2 cellular contexts compared by ENCODE assay signal in the genomic region with DNA sequence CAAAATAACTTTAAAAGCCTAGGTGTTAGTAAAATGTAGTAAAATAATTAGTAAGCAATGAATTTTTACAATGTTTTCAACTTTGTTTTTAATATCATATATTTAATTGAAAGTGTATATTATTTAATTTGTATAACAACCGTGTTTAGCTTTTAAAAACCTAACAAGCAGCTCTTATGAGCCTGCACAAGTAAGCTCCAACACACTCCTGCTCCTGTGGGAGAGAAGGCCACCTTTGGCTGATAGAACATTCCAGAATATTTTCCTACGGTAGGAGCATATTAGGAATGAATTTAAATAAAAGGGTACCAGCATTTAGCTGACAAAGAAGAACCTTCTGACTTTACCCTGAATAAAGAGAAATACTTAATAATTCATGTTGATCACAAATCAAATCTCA.
TF ChIP-seq lines count a peak whose summit lies in the region.

No MANE protein-coding gene starts in this region.

TF ChIP-seq in liver, 16 proteins besides CTCF, POLR2A, EP300 and RAD21:
- TF ChIP-seq, protein P1, sequence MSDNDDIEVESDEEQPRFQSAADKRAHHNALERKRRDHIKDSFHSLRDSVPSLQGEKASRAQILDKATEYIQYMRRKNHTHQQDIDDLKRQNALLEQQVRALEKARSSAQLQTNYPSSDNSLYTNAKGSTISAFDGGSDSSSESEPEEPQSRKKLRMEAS (IDR thresholded peaks at IDR 0.05) = peak; percentile 11
- no peak for TF ChIP-seq HNF4G (IDR thresholded peaks at IDR 0.05)
TF ChIP-seq in liver: peak in this region for 1.

TF ChIP-seq in HepG2, 621 proteins besides CTCF, POLR2A, EP300 and RAD21:
- TF ChIP-seq TAF15 (IDR thresholded peaks at IDR 0.05; ENCODE audit: low read depth, low read length, poor library complexity, severe bottlenecking) (no peak), ZBTB7B (CRISPR knock-in tag; IDR thresholded peaks at IDR 0.05) (no peak), ZSCAN31 (CRISPR knock-in tag; IDR thresholded peaks at IDR 0.05; ENCODE audit: low read depth) (no peak), ZNF724P (CRISPR knock-in tag; IDR thresholded peaks at IDR 0.05; ENCODE audit: borderline replicate concordance) (no peak), SETDB1 (CRISPR knock-in tag; IDR thresholded peaks at IDR 0.05; ENCODE audit: borderline replicate concordance) (no peak), DMAP1 (CRISPR knock-in tag; IDR thresholded peaks at IDR 0.05) (no peak), ZSCAN12 (CRISPR knock-in tag; IDR thresholded peaks at IDR 0.05) (no peak)
- TF ChIP-seq, protein P2, sequence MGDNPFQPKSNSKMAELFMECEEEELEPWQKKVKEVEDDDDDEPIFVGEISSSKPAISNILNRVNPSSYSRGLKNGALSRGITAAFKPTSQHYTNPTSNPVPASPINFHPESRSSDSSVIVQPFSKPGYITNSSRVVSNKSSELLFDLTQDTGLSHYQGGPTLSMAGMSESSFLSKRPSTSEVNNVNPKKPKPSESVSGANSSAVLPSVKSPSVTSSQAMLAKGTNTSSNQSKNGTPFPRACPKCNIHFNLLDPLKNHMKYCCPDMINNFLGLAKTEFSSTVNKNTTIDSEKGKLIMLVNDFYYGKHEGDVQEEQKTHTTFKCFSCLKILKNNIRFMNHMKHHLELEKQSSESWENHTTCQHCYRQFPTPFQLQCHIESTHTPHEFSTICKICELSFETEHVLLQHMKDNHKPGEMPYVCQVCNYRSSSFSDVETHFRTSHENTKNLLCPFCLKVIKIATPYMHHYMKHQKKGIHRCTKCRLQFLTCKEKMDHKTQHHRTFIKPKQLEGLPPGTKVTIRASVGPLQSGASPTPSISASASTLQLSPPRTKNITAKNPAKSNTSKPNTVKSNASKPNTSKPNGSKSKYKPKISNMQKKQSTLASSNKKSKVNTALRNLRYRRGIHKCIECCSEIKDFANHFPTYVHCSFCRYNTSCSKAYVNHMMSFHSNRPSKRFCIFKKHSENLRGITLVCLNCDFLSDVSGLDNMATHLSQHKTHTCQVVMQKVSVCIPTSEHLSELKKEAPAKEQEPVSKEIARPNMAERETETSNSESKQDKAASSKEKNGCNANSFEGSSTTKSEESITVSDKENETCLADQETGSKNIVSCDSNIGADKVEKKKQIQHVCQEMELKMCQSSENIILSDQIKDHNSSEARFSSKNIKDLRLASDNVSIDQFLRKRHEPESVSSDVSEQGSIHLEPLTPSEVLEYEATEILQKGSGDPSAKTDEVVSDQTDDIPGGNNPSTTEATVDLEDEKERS (CRISPR knock-in tag; IDR thresholded peaks at IDR 0.05) = no peak
- TF ChIP-seq, protein P3, sequence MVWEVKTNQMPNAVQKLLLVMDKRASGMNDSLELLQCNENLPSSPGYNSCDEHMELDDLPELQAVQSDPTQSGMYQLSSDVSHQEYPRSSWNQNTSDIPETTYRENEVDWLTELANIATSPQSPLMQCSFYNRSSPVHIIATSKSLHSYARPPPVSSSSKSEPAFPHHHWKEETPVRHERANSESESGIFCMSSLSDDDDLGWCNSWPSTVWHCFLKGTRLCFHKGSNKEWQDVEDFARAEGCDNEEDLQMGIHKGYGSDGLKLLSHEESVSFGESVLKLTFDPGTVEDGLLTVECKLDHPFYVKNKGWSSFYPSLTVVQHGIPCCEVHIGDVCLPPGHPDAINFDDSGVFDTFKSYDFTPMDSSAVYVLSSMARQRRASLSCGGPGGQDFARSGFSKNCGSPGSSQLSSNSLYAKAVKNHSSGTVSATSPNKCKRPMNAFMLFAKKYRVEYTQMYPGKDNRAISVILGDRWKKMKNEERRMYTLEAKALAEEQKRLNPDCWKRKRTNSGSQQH (CRISPR knock-in tag; IDR thresholded peaks at IDR 0.05; ENCODE audit: low read depth) = no peak
- TF ChIP-seq, protein P4, sequence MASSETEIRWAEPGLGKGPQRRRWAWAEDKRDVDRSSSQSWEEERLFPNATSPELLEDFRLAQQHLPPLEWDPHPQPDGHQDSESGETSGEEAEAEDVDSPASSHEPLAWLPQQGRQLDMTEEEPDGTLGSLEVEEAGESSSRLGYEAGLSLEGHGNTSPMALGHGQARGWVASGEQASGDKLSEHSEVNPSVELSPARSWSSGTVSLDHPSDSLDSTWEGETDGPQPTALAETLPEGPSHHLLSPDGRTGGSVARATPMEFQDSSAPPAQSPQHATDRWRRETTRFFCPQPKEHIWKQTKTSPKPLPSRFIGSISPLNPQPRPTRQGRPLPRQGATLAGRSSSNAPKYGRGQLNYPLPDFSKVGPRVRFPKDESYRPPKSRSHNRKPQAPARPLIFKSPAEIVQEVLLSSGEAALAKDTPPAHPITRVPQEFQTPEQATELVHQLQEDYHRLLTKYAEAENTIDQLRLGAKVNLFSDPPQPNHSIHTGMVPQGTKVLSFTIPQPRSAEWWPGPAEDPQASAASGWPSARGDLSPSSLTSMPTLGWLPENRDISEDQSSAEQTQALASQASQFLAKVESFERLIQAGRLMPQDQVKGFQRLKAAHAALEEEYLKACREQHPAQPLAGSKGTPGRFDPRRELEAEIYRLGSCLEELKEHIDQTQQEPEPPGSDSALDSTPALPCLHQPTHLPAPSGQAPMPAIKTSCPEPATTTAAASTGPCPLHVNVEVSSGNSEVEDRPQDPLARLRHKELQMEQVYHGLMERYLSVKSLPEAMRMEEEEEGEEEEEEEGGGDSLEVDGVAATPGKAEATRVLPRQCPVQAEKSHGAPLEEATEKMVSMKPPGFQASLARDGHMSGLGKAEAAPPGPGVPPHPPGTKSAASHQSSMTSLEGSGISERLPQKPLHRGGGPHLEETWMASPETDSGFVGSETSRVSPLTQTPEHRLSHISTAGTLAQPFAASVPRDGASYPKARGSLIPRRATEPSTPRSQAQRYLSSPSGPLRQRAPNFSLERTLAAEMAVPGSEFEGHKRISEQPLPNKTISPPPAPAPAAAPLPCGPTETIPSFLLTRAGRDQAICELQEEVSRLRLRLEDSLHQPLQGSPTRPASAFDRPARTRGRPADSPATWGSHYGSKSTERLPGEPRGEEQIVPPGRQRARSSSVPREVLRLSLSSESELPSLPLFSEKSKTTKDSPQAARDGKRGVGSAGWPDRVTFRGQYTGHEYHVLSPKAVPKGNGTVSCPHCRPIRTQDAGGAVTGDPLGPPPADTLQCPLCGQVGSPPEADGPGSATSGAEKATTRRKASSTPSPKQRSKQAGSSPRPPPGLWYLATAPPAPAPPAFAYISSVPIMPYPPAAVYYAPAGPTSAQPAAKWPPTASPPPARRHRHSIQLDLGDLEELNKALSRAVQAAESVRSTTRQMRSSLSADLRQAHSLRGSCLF (CRISPR knock-in tag; IDR thresholded peaks at IDR 0.05; ENCODE audit: borderline replicate concordance) = no peak
- TF ChIP-seq, protein P5, sequence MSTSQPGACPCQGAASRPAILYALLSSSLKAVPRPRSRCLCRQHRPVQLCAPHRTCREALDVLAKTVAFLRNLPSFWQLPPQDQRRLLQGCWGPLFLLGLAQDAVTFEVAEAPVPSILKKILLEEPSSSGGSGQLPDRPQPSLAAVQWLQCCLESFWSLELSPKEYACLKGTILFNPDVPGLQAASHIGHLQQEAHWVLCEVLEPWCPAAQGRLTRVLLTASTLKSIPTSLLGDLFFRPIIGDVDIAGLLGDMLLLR (CRISPR knock-in tag; IDR thresholded peaks at IDR 0.05) = no peak
TF ChIP-seq in HepG2: peak in this region for 0.
